Comparison of ENCODE assay signal across 29 cellular contexts in the genomic region with DNA sequence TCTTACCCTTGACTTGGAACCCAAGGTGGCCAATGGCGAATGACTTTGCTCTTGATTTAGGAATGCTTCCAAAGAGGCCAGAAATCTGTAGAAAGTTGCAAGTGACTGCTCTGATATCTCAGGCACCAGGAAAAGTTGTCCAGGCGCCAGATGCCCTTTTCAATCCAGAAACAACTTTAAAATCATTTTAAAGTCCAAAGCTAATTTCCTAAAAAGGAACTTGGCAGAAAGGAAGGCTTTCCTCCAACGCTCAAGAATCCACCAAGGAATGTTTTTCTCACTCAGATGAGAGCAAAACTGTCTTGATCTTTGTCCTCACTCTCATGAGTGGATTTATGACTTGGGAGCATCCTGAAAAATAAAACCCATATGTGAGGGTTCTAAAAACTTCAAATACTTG. TPM values are rescaled to one million over a fixed set of nuclear protein-coding genes. Genes with fewer than 3 reads are reported as not detected.
"Had no signal": no experiment of that assay in that cellular context is flagged by ENCODE, and none has a peak within 500 bp of the region (broad histone marks: within the 10 kb centered on the region; RNA-seq: fewer than 3 reads in every experiment).

No MANE protein-coding gene starts in this region.

- H3K27ac ChIP-seq: body of pancreas, cardiac muscle cell, ovary, psoas muscle, right atrium auricular region, thyroid gland had no signal

- H3K9me3 ChIP-seq: body of pancreas, ovary, psoas muscle, right atrium auricular region, thyroid gland had no signal

- H3K4me3 ChIP-seq: body of pancreas, cardiac muscle cell, ovary, psoas muscle, right atrium auricular region, thyroid gland had no signal

- DNase-seq: activated CD4-positive, alpha-beta T cell treated with anti-CD3 and anti-CD28 coated beads, Interleukin-2, amount 50 U/mL, for 4 hours; activated CD8-positive, alpha-beta memory T cell treated with anti-CD3 and anti-CD28 coated beads for 24 hours; activated effector memory CD4-positive, alpha-beta T cell treated with Interleukin-2 at 50 U/mL for 16 hours; activated naive CD4-positive, alpha-beta T cell treated with anti-CD3 and anti-CD28 coated beads for 36 hours; activated naive CD8-positive, alpha-beta T cell treated with anti-CD3 and anti-CD28 coated beads, Interleukin-2, amount 10 ng/mL, durations not matched to agents 7 days and 5 days; activated T-cell treated with anti-CD3 and anti-CD28 coated beads, Interleukin-2, amount 50 U/mL, for 72 hours; amniotic stem cell; body of pancreas; effector CD4-positive, alpha-beta T cell; erythroblast; glutamatergic neuron; hippocampal formation; midbrain; natural killer cell; ovary; psoas muscle; stimulated activated CD4-positive, alpha-beta T cell treated with anti-CD3 and anti-CD28 coated beads, Interleukin-4, amount 100 ng/mL, for 24 hours; stimulated activated naive CD4-positive, alpha-beta T cell treated with Interleukin-2 at 50 U/mL for 16 hours; T-helper 9 cell; thyroid gland had no signal

- H3K4me1 ChIP-seq: psoas muscle, right atrium auricular region, thyroid gland had no signal

- H3K36me3 ChIP-seq: cardiac muscle cell, ovary, right atrium auricular region, thyroid gland had no signal

- ATAC-seq: activated T-cell treated with anti-CD3 and anti-CD28 coated beads, Interleukin-2, amount 50 U/mL, for 72 hours; body of pancreas; natural killer cell; psoas muscle; WTC11 had no signal

- H3K27me3 ChIP-seq: body of pancreas, cardiac muscle cell, ovary, right atrium auricular region, thyroid gland had no signal

RNA-seq across cellular contexts. Expression of a gene that starts 5.3 kb away (rescaled TPM):
- total RNA-seq: activated naive CD8-positive, alpha-beta T cell treated with anti-CD3 and anti-CD28 coated beads, Interleukin-2, amount 10 ng/mL, durations not matched to agents 7 days and 5 days; natural killer cell; T-helper 1 cell treated with Interleukin-12 subunit alpha and Interleukin-12 subunit beta and Interleukin-4 antibody, amounts not matched to agents 30 ng/mL and 1 ng/mL, for 36 hours had no signal

RNA-seq across cellular contexts. Expression of a gene that starts 24.7 kb away (rescaled TPM):
- total RNA-seq: activated naive CD4-positive, alpha-beta T cell treated with anti-CD3 and anti-CD28 coated beads for 36 hours; activated naive CD8-positive, alpha-beta T cell treated with anti-CD3 and anti-CD28 coated beads, Interleukin-2, amount 10 ng/mL, durations not matched to agents 7 days and 5 days; activated T-cell treated with anti-CD3 and anti-CD28 coated beads, Interleukin-2, amount 50 U/mL, for 72 hours; body of pancreas; cardiac muscle cell; chondrocyte; frontal cortex; liver; natural killer cell; ovary; psoas muscle; right atrium auricular region; subcutaneous adipose tissue; T-helper 1 cell treated with Interleukin-12 subunit alpha and Interleukin-12 subunit beta and Interleukin-4 antibody, amounts not matched to agents 30 ng/mL and 1 ng/mL, for 36 hours; thyroid gland; urinary bladder; WTC11 had no signal
- polyA plus RNA-seq: cardiac muscle cell, liver, ovary, psoas muscle, urinary bladder had no signal
